22 cellular contexts compared by ENCODE assay signal in genomic region chr7:125010540-125010939, GRCh38.
DNase-seq lines count a peak whose midpoint lies in the region; ATAC-seq, FAIRE-seq and TF ChIP-seq lines count a peak whose summit lies in the region.
"Had no signal": no experiment of that assay in that cellular context is flagged by ENCODE, and none has a peak within 500 bp of the region (broad histone marks: within the 10 kb centered on the region; RNA-seq: fewer than 3 reads in every experiment).

No MANE protein-coding gene starts in this region.

- no peak overlapping the region for H2AK5ac ChIP-seq in IMR-90 (ENCODE audit: low read depth, low read length)

- no peak for TF ChIP-seq EP300 in A549 (IDR thresholded peaks at IDR 0.05)
- no peak for TF ChIP-seq EP300 in K562 (IDR thresholded peaks at IDR 0.05; ENCODE audit: low read length)

- no peak for TF ChIP-seq CTCF in A549 (IDR thresholded peaks at IDR 0.05)
- TF ChIP-seq CTCF in IMR-90 (conservative IDR thresholded peaks at IDR 0.05; ENCODE audit: low read depth, low read length), result no peak
- no peak for TF ChIP-seq CTCF in K562 (IDR thresholded peaks at IDR 0.05 in 2 of 3, conservative IDR thresholded peaks at IDR 0.05 in 1 of 3; ENCODE audit: insufficient read depth in 2 of 3, low read depth in 1 of 3, low read length in 3 of 3)
- TF ChIP-seq CTCF in mesothelial cell of epicardium (IDR thresholded peaks at IDR 0.05; ENCODE audit: unreplicated experiment), result no peak

- H3K4me1 Mint-ChIP-seq in mesothelial cell of epicardium, result no peaks in the 10 kb centered on the region
- H3K4me1 Mint-ChIP-seq: B cell had no signal

- no peak overlapping the region for H2BK120ac ChIP-seq in IMR-90 (ENCODE audit: low read depth, low read length)

- no peak overlapping the region for H3K4me2 ChIP-seq in A549
- H3K4me2 ChIP-seq in IMR-90 (ENCODE audit: low read depth, low read length), result no peak overlapping the region
- H3K4me2 ChIP-seq in K562 (ENCODE audit: insufficient read depth, low read length), result no peak overlapping the region
- H3K4me2 ChIP-seq: BLaER1 treated with 17β-estradiol and CSF1 and Interleukin-3, amounts not matched to agents 10 nM and 100 nM had no signal

- H3K9ac ChIP-seq in IMR-90 (ENCODE audit: low read depth, low read length), result no peak overlapping the region
- no peak overlapping the region for H3K9ac ChIP-seq in K562 (ENCODE audit: insufficient read depth in 1 of 2, low read depth in 2 of 2, low read length in 2 of 2)
- H3K9ac ChIP-seq: BLaER1 treated with 17β-estradiol and CSF1 and Interleukin-3, amounts not matched to agents 10 nM and 100 nM had no signal

- no peak for ATAC-seq in A549
- no peak for ATAC-seq in IMR-90 (ENCODE audit: low read depth)
- ATAC-seq in K562, result no peak
- no peak for ATAC-seq in HG03108 (IDR thresholded peaks at IDR 0.05; ENCODE audit: unreplicated experiment)
- ATAC-seq in GM18505 (IDR thresholded peaks at IDR 0.05; ENCODE audit: unreplicated experiment), result no peak
- ATAC-seq: CD8-positive, alpha-beta T cell had no signal

- H4K20me1 ChIP-seq in IMR-90 (ENCODE audit: insufficient read depth, low read length), result no peaks in the 10 kb centered on the region
- H4K20me1 ChIP-seq in K562 (replicated peaks; ENCODE audit: control insufficient read depth, insufficient read depth, low read length), result no peaks in the 10 kb centered on the region
- H4K20me1 ChIP-seq: BLaER1 treated with 17β-estradiol and CSF1 and Interleukin-3, amounts not matched to agents 10 nM and 100 nM had no signal

- no peaks in the 10 kb centered on the region for H3K9me1 ChIP-seq in IMR-90 (ENCODE audit: insufficient read depth, low read length)
- H3K9me1 ChIP-seq in K562 (ENCODE audit: control insufficient read depth, insufficient read depth, low read length), result no peaks in the 10 kb centered on the region

- dilution Hi-C loops in IMR-90 (cut with HindIII; ENCODE audit: low sequenced_read_pairs, unreplicated experiment), result no loop called here

- no peaks in the 10 kb centered on the region for H3K9me3 ChIP-seq in A549
- H3K9me3 ChIP-seq in IMR-90 (ENCODE audit: control insufficient read depth, insufficient read depth, low read length), result no peaks in the 10 kb centered on the region
- no peaks in the 10 kb centered on the region for H3K9me3 ChIP-seq in K562 (replicated peaks; ENCODE audit: control insufficient read depth, insufficient read depth, low read depth, low read length)
- H3K9me3 ChIP-seq: BLaER1 treated with 17β-estradiol and CSF1 and Interleukin-3, amounts not matched to agents 10 nM and 100 nM had no signal

- H3K56ac ChIP-seq in IMR-90 (ENCODE audit: extremely low read depth, insufficient read depth, low read length), result no peak overlapping the region

- BruUV-seq in IMR-90 (replicated peaks; lab: Mats Ljungman, UMichigan), result no TSS peak
- no TSS peak for BruUV-seq in K562 (replicated peaks; lab: Mats Ljungman, UMichigan)

- H3K4ac ChIP-seq in IMR-90 (ENCODE audit: low read depth, low read length), result no peak overlapping the region

- H3K27me3 Mint-ChIP-seq in mesothelial cell of epicardium (ENCODE audit: low read depth), result peaks cover 8% of the 10 kb centered on the region
- H3K27me3 Mint-ChIP-seq: B cell had no signal

- H3K36me3 ChIP-seq in IMR-90 (ENCODE audit: control insufficient read depth, insufficient read depth, low read length) (no peaks in the 10 kb centered on the region), K562 (ENCODE audit: control insufficient read depth, insufficient read depth, low read length) (no peaks in the 10 kb centered on the region)
- H3K36me3 ChIP-seq: BLaER1 treated with 17β-estradiol and CSF1 and Interleukin-3, amounts not matched to agents 10 nM and 100 nM had no signal

- H2BK5ac ChIP-seq in IMR-90 (ENCODE audit: low read depth, low read length, poor library complexity, severe bottlenecking), result no peak overlapping the region

- no peak overlapping the region for H2BK15ac ChIP-seq in IMR-90 (ENCODE audit: low read depth, low read length)

- no peak overlapping the region for H3K14ac ChIP-seq in IMR-90 (replicated peaks; ENCODE audit: low read depth, low read length)

- 17% methylated on average over 1 of the region's 1 CpG for WGBS in A549 (ENCODE audit: missing lambda C conversion rate)
- 100% methylated on average over 1 of the region's 1 CpG; no CpG with 5 or more reads in 1 of the 2 experiments for WGBS in IMR-90 (ENCODE audit: extremely low coverage in 2 of 2, insufficient read length in 1 of 2), 2 experiments
- WGBS in K562 (ENCODE audit: insufficient coverage, low coverage, missing lambda C conversion rate), result 16% methylated on average over 1 of the region's 1 CpG

- H3K4me3 ChIP-seq in A549, result no peak overlapping the region
- no peak overlapping the region for H3K4me3 ChIP-seq in IMR-90 (ENCODE audit: insufficient read depth, low read depth, low read length)
- H3K4me3 ChIP-seq in K562, result no peak overlapping the region
- H3K4me3 ChIP-seq: BLaER1 treated with 17β-estradiol and CSF1 and Interleukin-3, amounts not matched to agents 10 nM and 100 nM had no signal

- in situ Hi-C loops in IMR-90 (cut with MboI; ENCODE audit: low sequenced_read_pairs), result no loop called here
- in situ Hi-C loops in K562 (cut with MboI), result no loop called here

- H3K79me1 ChIP-seq in IMR-90 (ENCODE audit: low read depth in 1 of 2, low read length in 2 of 2), result no peaks in the 10 kb centered on the region

- CTCF ChIA-PET in A549 (lab: Yijun Ruan, JAX), result no interaction called here
- CTCF ChIA-PET in IMR-90 (lab: Yijun Ruan, JAX), result no interaction called here
- CTCF ChIA-PET in K562 (lab: Yijun Ruan, JAX; ENCODE audit: low intra/inter-chr PET ratio), result no interaction called here

- H4K8ac ChIP-seq in IMR-90 (ENCODE audit: low read depth in 2 of 2, low read length in 2 of 2), result no peak overlapping the region

- intact Hi-C loops in IMR-90 (cut with micrococcal nuclease), result no loop called here
- intact Hi-C loops in K562 (cut with micrococcal nuclease), result no loop called here

- no peak overlapping the region for H3K18ac ChIP-seq in IMR-90 (ENCODE audit: low read depth, low read length)

- no peak overlapping the region for H3K23ac ChIP-seq in IMR-90 (ENCODE audit: low read depth, low read length)

- H3K9me3 Mint-ChIP-seq in mesothelial cell of epicardium, result no peaks in the 10 kb centered on the region
- H3K9me3 Mint-ChIP-seq: CD8-positive, alpha-beta T cell had no signal

- FAIRE-seq in A549 (lab: Jason Lieb, UNC) (no peak), K562 (lab: Jason Lieb, UNC) (no peak)
- FAIRE-seq: A204.1, D721Med, G401.6, GM12891, GM19239 had no signal

- no peak overlapping the region for H4K5ac ChIP-seq in IMR-90 (ENCODE audit: low read depth, low read length)

- DNase-seq in A549 (ENCODE audit: low read depth in 1 of 2, low spot score in 1 of 2) (no peak), IMR-90 (no peak), K562 (ENCODE audit: extremely low read depth in 1 of 4, low spot score in 3 of 4) (no peak), mesothelial cell of epicardium (ENCODE audit: low spot score in 2 of 2, unreplicated experiment in 2 of 2) (no peak)
- DNase-seq: 8988T; AML-193; Caco-2; Calu3; CD4-positive, alpha-beta T cell; CD8-positive, alpha-beta T cell; DMS79 treated with DMSO at 0.1 percent for 48 hours; GF-D8 had no signal

- H3K4me3 Mint-ChIP-seq in mesothelial cell of epicardium, result no peak overlapping the region
- H3K4me3 Mint-ChIP-seq: B cell; CD4-positive, alpha-beta T cell; CD8-positive, alpha-beta T cell had no signal

- H3K4me1 ChIP-seq in A549 (no peaks in the 10 kb centered on the region), IMR-90 (ENCODE audit: control insufficient read depth, insufficient read depth, low read length) (no peaks in the 10 kb centered on the region), K562 (replicated peaks in 1 of 2; ENCODE audit: control insufficient read depth in 2 of 2, insufficient read depth in 2 of 2, low read length in 2 of 2) (no peaks in the 10 kb centered on the region)
- H3K4me1 ChIP-seq: BLaER1 treated with 17β-estradiol and CSF1 and Interleukin-3, amounts not matched to agents 10 nM and 100 nM; Caco-2 had no signal

- H3K27ac ChIP-seq in A549 (no peak overlapping the region), IMR-90 (ENCODE audit: insufficient read depth, low read length) (no peak overlapping the region), K562 (ENCODE audit: extremely low read depth, low read depth, low read length) (no peak overlapping the region)
- H3K27ac ChIP-seq: BLaER1 treated with 17β-estradiol and CSF1 and Interleukin-3, amounts not matched to agents 10 nM and 100 nM; C4-2B had no signal

- TF ChIP-seq POLR2A in A549 (IDR thresholded peaks at IDR 0.05; ENCODE audit: low read length), result no peak
- TF ChIP-seq POLR2A in IMR-90 (IDR thresholded peaks at IDR 0.05; ENCODE audit: low read depth, low read length), result no peak
- TF ChIP-seq POLR2A in K562 (conservative IDR thresholded peaks at IDR 0.05), result no peak
- TF ChIP-seq POLR2A in GM18505 (IDR thresholded peaks at IDR 0.05; ENCODE audit: borderline replicate concordance, extremely low read depth, insufficient read depth, insufficient read length), result no peak

- H3K27me3 ChIP-seq in IMR-90 (ENCODE audit: control insufficient read depth, insufficient read depth, low read length) (no peaks in the 10 kb centered on the region), K562 (ENCODE audit: control insufficient read depth in 2 of 2, insufficient read depth in 2 of 2, low read length in 2 of 2) (no peaks in the 10 kb centered on the region)
- H3K27me3 ChIP-seq: BLaER1 treated with 17β-estradiol and CSF1 and Interleukin-3, amounts not matched to agents 10 nM and 100 nM had no signal

- POLR2A ChIA-PET in A549 (lab: Yijun Ruan, JAX), result no interaction called here
- POLR2A ChIA-PET in IMR-90 (lab: Charles Lee; ENCODE audit: unreplicated experiment), result no interaction called here
- POLR2A ChIA-PET in K562 (lab: Yijun Ruan, JAX), result no interaction called here

- TF ChIP-seq RAD21 in A549 (conservative IDR thresholded peaks at IDR 0.05 in 1 of 2, IDR thresholded peaks at IDR 0.05 in 1 of 2) (no peak), IMR-90 (IDR thresholded peaks at IDR 0.05; ENCODE audit: low read length) (no peak), K562 (CRISPR knock-in tag; conservative IDR thresholded peaks at IDR 0.05 in 1 of 2, IDR thresholded peaks at IDR 0.05 in 1 of 2) (no peak)

- H3K79me2 ChIP-seq in K562 (ENCODE audit: control insufficient read depth, insufficient read depth, low read length), result no peaks in the 10 kb centered on the region

- H3K36me3 Mint-ChIP-seq in mesothelial cell of epicardium, result no peaks in the 10 kb centered on the region
- H3K36me3 Mint-ChIP-seq: CD8-positive, alpha-beta T cell had no signal

- H2BK20ac ChIP-seq in IMR-90 (ENCODE audit: low read depth, low read length), result no peak overlapping the region

- no peak overlapping the region for H2AFZ ChIP-seq in IMR-90 (replicated peaks; ENCODE audit: low read length, poor library complexity)
- no peak overlapping the region for H2AFZ ChIP-seq in K562 (ENCODE audit: low read depth, low read length)

- H2AK9ac ChIP-seq in IMR-90 (replicated peaks; ENCODE audit: low read depth, low read length, poor library complexity), result no peak overlapping the region

- no peak overlapping the region for H3K27ac Mint-ChIP-seq in mesothelial cell of epicardium
- H3K27ac Mint-ChIP-seq: B cell; CD4-positive, alpha-beta T cell; CD8-positive, alpha-beta T cell had no signal

- no peak overlapping the region for H4K91ac ChIP-seq in IMR-90 (ENCODE audit: insufficient read depth, low read depth, low read length)

TF ChIP-seq in A549, 52 proteins besides CTCF, POLR2A, EP300 and RAD21 (continues in another document):
- no peak for TF ChIP-seq FOXS1 (CRISPR knock-in tag; IDR thresholded peaks at IDR 0.05)

Comparison
In these comparisons a context has a peak if more than half of its experiments do, and no peak if none do; other contexts are left out.
1. Of the 35 proteins assayed by ChIP-seq in both K562 and A549: peak only in K562: none; only in A549: none; in both: MAFK; in neither: 34.